In the genomic region with DNA sequence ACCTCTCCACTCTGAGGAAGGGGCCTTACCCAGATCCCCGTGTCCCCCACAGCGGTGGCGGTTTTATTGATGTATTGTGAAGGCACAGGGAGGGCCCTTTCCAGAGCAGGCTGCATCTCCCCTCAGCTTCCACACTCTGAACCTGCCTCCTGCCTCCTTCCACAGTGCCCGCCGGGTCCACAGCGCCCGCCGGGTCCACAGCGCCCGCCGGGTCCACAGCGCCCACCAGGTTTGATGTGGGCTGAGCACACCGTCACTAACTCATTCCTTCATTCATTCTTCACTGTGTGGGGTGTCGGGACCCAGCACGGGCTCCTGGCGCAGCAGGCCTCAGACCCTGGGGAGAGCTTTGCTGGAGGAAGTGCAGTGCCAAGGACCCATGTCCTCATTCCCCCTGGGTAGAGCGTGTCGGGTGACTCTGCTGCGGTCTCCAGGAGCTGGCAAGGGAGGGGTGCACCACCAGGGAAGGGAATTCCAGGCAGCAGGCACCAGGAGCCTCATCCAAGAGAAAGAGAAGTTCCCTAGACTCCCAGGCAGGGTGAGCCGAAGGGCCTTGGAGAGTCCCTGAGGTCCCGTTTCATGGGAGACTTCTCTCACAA, we compare ENCODE assay signal across 18 cellular contexts. TPM values are rescaled to one million over a fixed set of nuclear protein-coding genes. Genes with fewer than 3 reads are reported as not detected.
DNase-seq lines count a peak whose midpoint lies in the region; ATAC-seq and TF ChIP-seq lines count a peak whose summit lies in the region.
"Had no signal": no experiment of that assay in that cellular context is flagged by ENCODE, and none has a peak within 500 bp of the region (broad histone marks: within the 10 kb centered on the region; RNA-seq: fewer than 3 reads in every experiment).

No MANE protein-coding gene starts in this region.

- H3K4me1 Mint-ChIP-seq in activated T-cell treated with anti-CD3 and anti-CD28 coated beads, Interleukin-2, amount 50 U/mL, for 24 hours (ENCODE audit: low read depth): peaks cover 56% of the 10 kb centered on the region
- peaks cover 35 to 36% of the 10 kb centered on the region in 2 donors for H3K4me1 Mint-ChIP-seq in effector memory CD8-positive, alpha-beta T cell (ENCODE audit: low read depth in 2 of 2)
- H3K4me1 Mint-ChIP-seq in stimulated activated effector memory CD8-positive, alpha-beta T cell treated with anti-CD3 and anti-CD28 coated beads, Interleukin-12 subunit alpha, Interleukin-12 subunit beta, amount 100 ng/mL, for 72 hours: peaks cover 68% of the 10 kb centered on the region
- peaks cover 33% of the 10 kb centered on the region for H3K4me1 Mint-ChIP-seq in glutamatergic neuron (ENCODE audit: low read depth, unreplicated experiment)

- no peak overlapping the region for H3K27ac ChIP-seq in caudate nucleus (ENCODE audit: low read depth, low read length)

- peaks cover 18% of the 10 kb centered on the region for H3K36me3 Mint-ChIP-seq in activated T-cell treated with anti-CD3 and anti-CD28 coated beads, Interleukin-2, amount 50 U/mL, for 24 hours (ENCODE audit: low read depth)
- peaks cover 9% of the 10 kb centered on the region for H3K36me3 Mint-ChIP-seq in effector memory CD8-positive, alpha-beta T cell (ENCODE audit: insufficient read depth)
- peaks cover 65% of the 10 kb centered on the region for H3K36me3 Mint-ChIP-seq in stimulated activated effector memory CD8-positive, alpha-beta T cell treated with anti-CD3 and anti-CD28 coated beads, Interleukin-12 subunit alpha, Interleukin-12 subunit beta, amount 100 ng/mL, for 72 hours
- no peaks in the 10 kb centered on the region for H3K36me3 Mint-ChIP-seq in glutamatergic neuron (ENCODE audit: unreplicated experiment)

- ATAC-seq in effector memory CD8-positive, alpha-beta T cell (replicated peaks): no peak
- ATAC-seq in stimulated activated effector memory CD8-positive, alpha-beta T cell treated with anti-CD3 and anti-CD28 coated beads, Interleukin-12 subunit alpha, Interleukin-12 subunit beta, amount 100 ng/mL, for 72 hours: no peak
- ATAC-seq: CD8-positive, alpha-beta T cell; GM12878 had no signal

- peak overlapping the region; percentile 50 for H3K27ac Mint-ChIP-seq in activated T-cell treated with anti-CD3 and anti-CD28 coated beads, Interleukin-2, amount 50 U/mL, for 24 hours
- H3K27ac Mint-ChIP-seq in effector memory CD8-positive, alpha-beta T cell: peak overlapping the region; percentile 30 to 82
- H3K27ac Mint-ChIP-seq in stimulated activated effector memory CD8-positive, alpha-beta T cell treated with anti-CD3 and anti-CD28 coated beads, Interleukin-12 subunit alpha, Interleukin-12 subunit beta, amount 100 ng/mL, for 72 hours: peak overlapping the region; percentile 58
- no peak overlapping the region for H3K27ac Mint-ChIP-seq in glutamatergic neuron (ENCODE audit: unreplicated experiment)

- no peak overlapping the region for H3K4me3 Mint-ChIP-seq in activated T-cell treated with anti-CD3 and anti-CD28 coated beads, Interleukin-2, amount 50 U/mL, for 24 hours
- H3K4me3 Mint-ChIP-seq in effector memory CD8-positive, alpha-beta T cell: no peak overlapping the region
- H3K4me3 Mint-ChIP-seq in stimulated activated effector memory CD8-positive, alpha-beta T cell treated with anti-CD3 and anti-CD28 coated beads, Interleukin-12 subunit alpha, Interleukin-12 subunit beta, amount 100 ng/mL, for 72 hours: no peak overlapping the region
- no peak overlapping the region for H3K4me3 Mint-ChIP-seq in glutamatergic neuron (ENCODE audit: unreplicated experiment)
- H3K4me3 Mint-ChIP-seq: CD8-positive, alpha-beta T cell had no signal

- H3K27me3 Mint-ChIP-seq in activated T-cell treated with anti-CD3 and anti-CD28 coated beads, Interleukin-2, amount 50 U/mL, for 24 hours: no peaks in the 10 kb centered on the region
- no peaks in the 10 kb centered on the region for H3K27me3 Mint-ChIP-seq in effector memory CD8-positive, alpha-beta T cell
- H3K27me3 Mint-ChIP-seq in glutamatergic neuron (ENCODE audit: unreplicated experiment): peaks cover 11% of the 10 kb centered on the region

- TF ChIP-seq CTCF in glutamatergic neuron (IDR thresholded peaks at IDR 0.05; ENCODE audit: partially characterized antibody, unreplicated experiment): no peak

- H3K4me3 ChIP-seq in H7 (ENCODE audit: insufficient read depth, low read depth, low read length): no peak overlapping the region
- H3K4me3 ChIP-seq: GM12878 had no signal

- no peaks in the 10 kb centered on the region for H3K27me3 ChIP-seq in H7 (ENCODE audit: control insufficient read depth, insufficient read depth, low read length)
- H3K27me3 ChIP-seq: BE2C had no signal

- H3K9me3 Mint-ChIP-seq in activated T-cell treated with anti-CD3 and anti-CD28 coated beads, Interleukin-2, amount 50 U/mL, for 24 hours: no peaks in the 10 kb centered on the region
- H3K9me3 Mint-ChIP-seq in effector memory CD8-positive, alpha-beta T cell: no peaks in the 10 kb centered on the region
- no peaks in the 10 kb centered on the region for H3K9me3 Mint-ChIP-seq in stimulated activated effector memory CD8-positive, alpha-beta T cell treated with anti-CD3 and anti-CD28 coated beads, Interleukin-12 subunit alpha, Interleukin-12 subunit beta, amount 100 ng/mL, for 72 hours
- peaks cover 13% of the 10 kb centered on the region for H3K9me3 Mint-ChIP-seq in glutamatergic neuron (ENCODE audit: unreplicated experiment)
- H3K9me3 Mint-ChIP-seq: CD8-positive, alpha-beta T cell had no signal

- H3K36me3 ChIP-seq in H7 (replicated peaks; ENCODE audit: control insufficient read depth, insufficient read depth, low read length): no peaks in the 10 kb centered on the region

- DNase-seq in activated T-cell treated with anti-CD3 and anti-CD28 coated beads, Interleukin-2, amount 50 U/mL, for 24 hours: no peak
- DNase-seq in activated T-cell treated with anti-CD3 and anti-CD28 coated beads, Interleukin-2, amount 50 U/mL, for 1 hour: no peak
- peak; percentile 55 for DNase-seq in H7
- DNase-seq in effector memory CD8-positive, alpha-beta T cell: no peak
- DNase-seq in stimulated activated effector memory CD8-positive, alpha-beta T cell treated with anti-CD3 and anti-CD28 coated beads, Interleukin-12 subunit alpha, Interleukin-12 subunit beta, amount 100 ng/mL, for 72 hours (ENCODE audit: low spot score in 2 of 2): no peak
- DNase-seq in caudate nucleus (lab: John Stamatoyannopoulos, UW): no peak
- DNase-seq in glutamatergic neuron: no peak
- DNase-seq: CD8-positive, alpha-beta T cell; DMS53; EL; NCI-H1105; NCI-H2081; NCI-H2227 treated with DMSO at 0.1 percent for 48 hours; NCI-H510A treated with DMSO at 0.1 percent for 48 hours; RPMI8226; SHP77 treated with DMSO at 0.1 percent for 48 hours had no signal

RNA-seq across cellular contexts. Expression of a gene that starts 57.1 kb away (rescaled TPM):
- 21.8 and 22.0 TPM in 2 replicates for total RNA-seq in H7 (2014; rRNA removed; shearing (Covaris generic))
- 13.1 TPM for total RNA-seq in glutamatergic neuron (ENCODE audit: unreplicated experiment)
